In genomic region chr13:114259974-114260373, GRCh38 we compare ENCODE assay signal across 10 cellular contexts. TPM values are rescaled to one million over a fixed set of nuclear protein-coding genes. Genes with fewer than 3 reads are reported as not detected.
DNase-seq lines count a peak whose midpoint lies in the region; ATAC-seq and TF ChIP-seq lines count a peak whose summit lies in the region.
"Had no signal": no experiment of that assay in that cellular context is flagged by ENCODE, and none has a peak within 500 bp of the region (broad histone marks: within the 10 kb centered on the region; RNA-seq: fewer than 3 reads in every experiment).

No MANE protein-coding gene starts in this region.

- TF ChIP-seq POLR2A in body of pancreas (IDR thresholded peaks at IDR 0.05): no peak

- 36 to 43% methylated on average over 4 of the region's 4 CpGs for WGBS in body of pancreas, 2 donors

- H3K4me3 ChIP-seq in body of pancreas (no peak overlapping the region), colonic mucosa (no peak overlapping the region), BE2C (ENCODE audit: low read depth, low read length) (no peak overlapping the region)

- intact Hi-C loops in body of pancreas (cut with DNase I): no loop called here
- intact Hi-C loops in colonic mucosa (cut with DNase I): no loop called here

- peak; percentile 89 for DNase-seq in COLO668 (lab: John Stamatoyannopoulos, UW; ENCODE audit: unreplicated experiment)
- DNase-seq in NCI-H187 treated with DMSO at 0.1 percent for 48 hours (lab: John Stamatoyannopoulos, UW): peak; percentile 75
- DNase-seq in body of pancreas: peak in 3 of 4 donors; percentile 41 to 58 (median 50)
- DNase-seq in colonic mucosa: no peak
- DNase-seq in stimulated activated CD4-positive, alpha-beta T cell treated with anti-CD3 and anti-CD28 coated beads, Interleukin-12 subunit alpha, Interleukin-12 subunit beta, amount 100 ng/mL, for 4 hours: no peak
- DNase-seq in BE2C: no peak
- DNase-seq: activated CD4-positive, alpha-beta T cell treated with anti-CD3 and anti-CD28 coated beads, Interleukin-2, amount 50 U/mL, for 1 hour had no signal

- H3K9me3 ChIP-seq in body of pancreas (no peaks in the 10 kb centered on the region), colonic mucosa (no peaks in the 10 kb centered on the region), BE2C (no peaks in the 10 kb centered on the region)

- H3K27ac ChIP-seq in body of pancreas (peak overlapping the region in 3 of 4 donors; percentile 43 to 68 (median 62)), colonic mucosa (no peak overlapping the region)
- H3K27ac ChIP-seq: parathyroid adenoma had no signal

- H3K36me3 ChIP-seq in body of pancreas (replicated peaks in 1 of 2; ENCODE audit: insufficient read depth in 1 of 2, low read depth in 2 of 2): peaks cover 6 to 19% of the 10 kb centered on the region in 2 donors
- H3K36me3 ChIP-seq in colonic mucosa: no peaks in the 10 kb centered on the region
- peaks cover 72% of the 10 kb centered on the region for H3K36me3 ChIP-seq in BE2C

- no peak overlapping the region for H3K9ac ChIP-seq in colonic mucosa (ENCODE audit: low read depth in 2 of 2, low read length in 2 of 2)
- H3K9ac ChIP-seq: parathyroid adenoma had no signal

- no peak for TF ChIP-seq CTCF in body of pancreas (IDR thresholded peaks at IDR 0.05)
- TF ChIP-seq CTCF in colonic mucosa (IDR thresholded peaks at IDR 0.05): no peak
- no peak for TF ChIP-seq CTCF in BE2C (IDR thresholded peaks at IDR 0.05; ENCODE audit: low read depth, low read length)

- ATAC-seq in GM21447 (IDR thresholded peaks at IDR 0.05; ENCODE audit: unreplicated experiment): peak; percentile 51
- ATAC-seq in body of pancreas: peak; percentile 57
- no peak for ATAC-seq in GM21737 (IDR thresholded peaks at IDR 0.05; ENCODE audit: unreplicated experiment)

- H3K4me1 ChIP-seq in body of pancreas (peaks cover 41% of the 10 kb centered on the region), colonic mucosa (no peaks in the 10 kb centered on the region), BE2C (no peaks in the 10 kb centered on the region)
- H3K4me1 ChIP-seq: parathyroid adenoma had no signal

- no peaks in the 10 kb centered on the region for H3K27me3 ChIP-seq in body of pancreas
- H3K27me3 ChIP-seq in colonic mucosa: no peaks in the 10 kb centered on the region
- no peaks in the 10 kb centered on the region for H3K27me3 ChIP-seq in BE2C

RNA-seq across cellular contexts. Expression of gene UPF3A, which starts 21.4 kb away (rescaled TPM):
- 10 to 100 TPM; 33.9 to 35.8 TPM for total RNA-seq in body of pancreas
- 10 to 100 TPM; 22.1 to 29.7 TPM for total RNA-seq in colonic mucosa
- 43.4 TPM for polyA plus RNA-seq in BE2C (2012; ENCODE audit: insufficient read depth, insufficient read length, low read depth)

RNA-seq across cellular contexts. Expression of gene CDC16, which starts 25.3 kb away (rescaled TPM):
- total RNA-seq in body of pancreas (10 to 100 TPM; 46.7 to 63.9 TPM), colonic mucosa (10 to 100 TPM; 35.7 to 47.9 TPM)
- 66.4 TPM for polyA plus RNA-seq in BE2C (2012; ENCODE audit: insufficient read depth, insufficient read length, low read depth)

RNA-seq across cellular contexts. Expression of gene CHAMP1, which starts 54.3 kb away (rescaled TPM):
- 10 to 100 TPM in 1 of 2 donors, 1 to 10 TPM in 1; 5.9 to 10.6 TPM for total RNA-seq in body of pancreas
- 10 to 100 TPM; 13.1 to 19.2 TPM for total RNA-seq in colonic mucosa
- 27.4 TPM for polyA plus RNA-seq in BE2C (2012; ENCODE audit: insufficient read depth, insufficient read length, low read depth)

Comparison
In these comparisons a context has a peak if more than half of its experiments do, and no peak if none do; other contexts are left out.
1. DNase-seq: peak in COLO668 (single experiment), NCI-H187 treated with DMSO at 0.1 percent for 48 hours (single experiment) and body of pancreas (3 of 4); none in colonic mucosa (single experiment), stimulated activated CD4-positive, alpha-beta T cell treated with anti-CD3 and anti-CD28 coated beads, Interleukin-12 subunit alpha, Interleukin-12 subunit beta, amount 100 ng/mL, for 4 hours (single experiment) and BE2C (single experiment).